ENCODE assay signal across 16 cellular contexts in the genomic region with DNA sequence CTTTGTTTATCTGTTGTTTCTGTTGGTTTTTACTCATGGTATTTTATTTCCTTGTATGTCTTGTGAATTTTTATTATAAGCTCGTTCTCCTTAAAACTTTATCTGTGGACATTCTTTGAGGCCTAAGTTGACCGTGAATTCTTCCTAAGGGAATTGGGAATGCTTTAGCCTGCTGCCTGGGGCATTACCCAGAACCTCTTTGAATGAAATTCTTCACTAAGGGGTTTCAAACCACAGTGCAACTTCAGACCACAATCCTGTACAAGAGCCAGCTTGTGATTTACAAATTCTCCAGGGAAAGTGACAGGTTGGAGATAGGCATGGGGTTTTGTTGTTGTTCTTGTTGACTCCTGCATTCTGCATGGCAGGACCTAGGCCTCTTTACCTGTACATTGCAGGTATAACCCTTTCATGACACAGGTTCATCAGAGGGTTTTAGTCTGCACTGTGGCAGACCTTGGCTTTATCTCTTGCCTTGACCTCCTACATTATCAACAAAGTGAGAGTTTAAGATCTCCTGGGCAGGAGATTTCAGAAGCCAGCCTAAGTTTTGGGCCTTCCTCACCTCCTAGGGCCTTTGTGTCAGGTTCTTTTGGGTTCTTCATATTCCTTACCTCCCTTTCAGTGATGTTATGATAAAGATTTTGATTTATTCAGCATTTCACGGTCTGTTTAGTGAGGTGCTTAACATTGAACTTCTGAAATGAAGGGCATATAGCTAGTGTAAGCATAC.
"Had no signal": no experiment of that assay in that cellular context is flagged by ENCODE, and none has a peak within 500 bp of the region (broad histone marks: within the 10 kb centered on the region; RNA-seq: fewer than 3 reads in every experiment).

No MANE protein-coding gene starts in this region.

- H3K4me3 ChIP-seq: esophagus squamous epithelium, heart left ventricle, sigmoid colon had no signal

- DNase-seq: esophagus squamous epithelium; foreskin melanocyte; heart left ventricle; hippocampal formation; kidney glomerular epithelial cell; mesendoderm; naive thymus-derived CD8-positive, alpha-beta T cell; posterior cingulate gyrus; sigmoid colon; small intestine; stimulated activated CD4-positive, alpha-beta T cell treated with anti-CD3 and anti-CD28 coated beads, Interleukin-12 subunit alpha, Interleukin-12 subunit beta, amount 100 ng/mL, for 4 hours; stimulated activated naive CD4-positive, alpha-beta T cell treated with Interleukin-2 at 50 U/mL for 16 hours; trophoblast cell had no signal

- H3K27me3 ChIP-seq: esophagus squamous epithelium, heart left ventricle, neutrophil, sigmoid colon had no signal

- H3K36me3 ChIP-seq: esophagus squamous epithelium, heart left ventricle, neutrophil, sigmoid colon had no signal

- ATAC-seq: heart left ventricle; naive thymus-derived CD8-positive, alpha-beta T cell had no signal

- H3K4me1 ChIP-seq: esophagus squamous epithelium, heart left ventricle had no signal

- FAIRE-seq: colon, islet of Langerhans, small intestine had no signal

- H3K27ac ChIP-seq: esophagus squamous epithelium, heart left ventricle, sigmoid colon had no signal

- H3K9me3 ChIP-seq: esophagus squamous epithelium, neutrophil, sigmoid colon had no signal
